In genomic region chr6:54070025-54070424, GRCh38 we compare ENCODE assay signal across 17 cellular contexts. TPM values are rescaled to one million over a fixed set of nuclear protein-coding genes. Genes with fewer than 3 reads are reported as not detected.
DNase-seq lines count a peak whose midpoint lies in the region; ATAC-seq and TF ChIP-seq lines count a peak whose summit lies in the region.
"Had no signal": no experiment of that assay in that cellular context is flagged by ENCODE, and none has a peak within 500 bp of the region (broad histone marks: within the 10 kb centered on the region; RNA-seq: fewer than 3 reads in every experiment).

No MANE protein-coding gene starts in this region.

- H3K4me1 Mint-ChIP-seq in Calu3 (ENCODE audit: low read depth, unreplicated experiment), result peaks cover 32% of the 10 kb centered on the region
- H3K4me1 Mint-ChIP-seq in stimulated activated memory B cell treated with anti-CD40 and anti-IgM and Interleukin-4, amounts not matched to agents 10 μg/mL and 1 μg/mL and 100 μg/mL, for 72 hours, result no peaks in the 10 kb centered on the region
- H3K4me1 Mint-ChIP-seq: activated CD4-positive, alpha-beta memory T cell treated with anti-CD3 and anti-CD28 coated beads, Interleukin-2, amount 10 ng/mL, durations not matched to agents 7 days and 5 days; central memory CD8-positive, alpha-beta T cell had no signal

- H3K9me3 ChIP-seq in Panc1 (ENCODE audit: control insufficient read depth, insufficient read depth, low read depth, low read length), result no peaks in the 10 kb centered on the region
- H3K9me3 ChIP-seq in gastroesophageal sphincter, result no peaks in the 10 kb centered on the region
- H3K9me3 ChIP-seq in gastrocnemius medialis, result no peaks in the 10 kb centered on the region
- H3K9me3 ChIP-seq: adrenal gland had no signal

- CTCF ChIA-PET in Calu3 (lab: Charles Lee) (no interaction called here), Panc1 (lab: Charles Lee) (no interaction called here)

- H3K4me3 Mint-ChIP-seq in Calu3 (ENCODE audit: low read depth, unreplicated experiment), result peak overlapping the region; percentile 70
- H3K4me3 Mint-ChIP-seq in stimulated activated memory B cell treated with anti-CD40 and anti-IgM and Interleukin-4, amounts not matched to agents 10 μg/mL and 1 μg/mL and 100 μg/mL, for 72 hours, result no peak overlapping the region
- H3K4me3 Mint-ChIP-seq: activated CD4-positive, alpha-beta memory T cell treated with anti-CD3 and anti-CD28 coated beads, Interleukin-2, amount 10 ng/mL, durations not matched to agents 7 days and 5 days; central memory CD8-positive, alpha-beta T cell had no signal

- TF ChIP-seq EP300 in gastroesophageal sphincter (IDR thresholded peaks at IDR 0.05), result no peak

- 31 to 39% methylated on average over 3 of the region's 3 CpGs for WGBS in gastroesophageal sphincter (ENCODE audit: low coverage in 1 of 2), 2 donors

- H3K4me3 ChIP-seq in Panc1 (ENCODE audit: low read depth in 2 of 2, low read length in 2 of 2) (peak overlapping the region; percentile 16 to 41; a peak in 3 of 4 replicates), gastroesophageal sphincter (peak overlapping the region; percentile 10 to 19), gastrocnemius medialis (peak overlapping the region in 3 of 4 donors; percentile 17 to 49 (median 22))

- TF ChIP-seq CTCF in Calu3 (IDR thresholded peaks at IDR 0.05; ENCODE audit: unreplicated experiment) (no peak), Panc1 (IDR thresholded peaks at IDR 0.05) (no peak), gastroesophageal sphincter (IDR thresholded peaks at IDR 0.05) (no peak), gastrocnemius medialis (IDR thresholded peaks at IDR 0.05 in 4 of 5, conservative IDR thresholded peaks at IDR 0.05 in 1 of 5) (no peak)

- H3K27me3 ChIP-seq in Panc1 (ENCODE audit: control insufficient read depth, insufficient read depth, low read length) (no peaks in the 10 kb centered on the region), gastroesophageal sphincter (no peaks in the 10 kb centered on the region), gastrocnemius medialis (no peaks in the 10 kb centered on the region)
- H3K27me3 ChIP-seq: adrenal gland had no signal

- BruUV-seq in Calu3 (replicated peaks; lab: Mats Ljungman, UMichigan) (no TSS peak), Panc1 (replicated peaks; lab: Mats Ljungman, UMichigan) (no TSS peak)

- H3K36me3 ChIP-seq in Panc1 (ENCODE audit: control insufficient read depth, insufficient read depth, low read length) (no peaks in the 10 kb centered on the region), gastroesophageal sphincter (no peaks in the 10 kb centered on the region), gastrocnemius medialis (no peaks in the 10 kb centered on the region)
- H3K36me3 ChIP-seq: adrenal gland had no signal

- POLR2A ChIA-PET in Panc1 (lab: Charles Lee), result no interaction called here

- H3K36me3 Mint-ChIP-seq in Calu3 (ENCODE audit: insufficient read depth, unreplicated experiment), result peaks cover 4% of the 10 kb centered on the region
- H3K36me3 Mint-ChIP-seq in stimulated activated memory B cell treated with anti-CD40 and anti-IgM and Interleukin-4, amounts not matched to agents 10 μg/mL and 1 μg/mL and 100 μg/mL, for 72 hours, result no peaks in the 10 kb centered on the region

- TF ChIP-seq POLR2A in gastroesophageal sphincter (IDR thresholded peaks at IDR 0.05), result no peak
- TF ChIP-seq POLR2A in gastrocnemius medialis (IDR thresholded peaks at IDR 0.05), result no peak

- ATAC-seq in Panc1, result no peak
- ATAC-seq in gastroesophageal sphincter, result no peak
- peak; percentile 33 to 44 for ATAC-seq in gastrocnemius medialis
- no peak for ATAC-seq in stimulated activated memory B cell treated with anti-CD40 and anti-IgM and Interleukin-4, amounts not matched to agents 10 μg/mL and 1 μg/mL and 100 μg/mL, for 72 hours
- no peak for ATAC-seq in GM21619 (IDR thresholded peaks at IDR 0.05; ENCODE audit: unreplicated experiment)
- ATAC-seq: stimulated activated naive CD8-positive, alpha-beta T cell treated with anti-CD3 and anti-CD28 coated beads, Interleukin-15, Interleukin-2, amounts not matched to agents 100 U/mL and 50 U/mL, for 24 hours had no signal

- in situ Hi-C loops in Panc1 (cut with HindIII; ENCODE audit: low pct_unique_long_range_greater_than_20kb, low sequenced_read_pairs), result no loop called here
- in situ Hi-C loops in gastrocnemius medialis (cut with MboI; ENCODE audit: low sequenced_read_pairs in 4 of 4), result no loop called here

- no peak for DNase-seq in Calu3
- no peak for DNase-seq in Panc1 (ENCODE audit: low read depth, low spot score)
- DNase-seq in gastrocnemius medialis, result no peak
- DNase-seq in stimulated activated CD4-positive, alpha-beta T cell treated with anti-CD3 and anti-CD28 coated beads, Interleukin-2, amount 100 ng/mL, for 24 hours, result no peak
- no peak for DNase-seq in NCI-H2227 treated with DMSO at 0.1 percent for 48 hours (lab: John Stamatoyannopoulos, UW)
- DNase-seq: activated CD4-positive, alpha-beta memory T cell treated with anti-CD3 and anti-CD28 coated beads, Interleukin-2, amount 10 ng/mL, durations not matched to agents 7 days and 5 days; adrenal gland; KBM-7; NCI-H1436 treated with DMSO at 0.1 percent for 48 hours; NCI-H345; SIG-M5; stimulated activated naive CD8-positive, alpha-beta T cell treated with anti-CD3 and anti-CD28 coated beads, Interleukin-15, Interleukin-2, amounts not matched to agents 100 U/mL and 50 U/mL, for 24 hours had no signal

- no peaks in the 10 kb centered on the region for H3K9me3 Mint-ChIP-seq in Calu3 (ENCODE audit: low read depth, unreplicated experiment)
- H3K9me3 Mint-ChIP-seq in stimulated activated memory B cell treated with anti-CD40 and anti-IgM and Interleukin-4, amounts not matched to agents 10 μg/mL and 1 μg/mL and 100 μg/mL, for 72 hours, result no peaks in the 10 kb centered on the region
- H3K9me3 Mint-ChIP-seq: activated CD4-positive, alpha-beta memory T cell treated with anti-CD3 and anti-CD28 coated beads, Interleukin-2, amount 10 ng/mL, durations not matched to agents 7 days and 5 days; central memory CD8-positive, alpha-beta T cell had no signal

- H3K27me3 Mint-ChIP-seq in Calu3 (ENCODE audit: unreplicated experiment), result no peaks in the 10 kb centered on the region
- no peaks in the 10 kb centered on the region for H3K27me3 Mint-ChIP-seq in stimulated activated memory B cell treated with anti-CD40 and anti-IgM and Interleukin-4, amounts not matched to agents 10 μg/mL and 1 μg/mL and 100 μg/mL, for 72 hours
- H3K27me3 Mint-ChIP-seq: activated CD4-positive, alpha-beta memory T cell treated with anti-CD3 and anti-CD28 coated beads, Interleukin-2, amount 10 ng/mL, durations not matched to agents 7 days and 5 days; central memory CD8-positive, alpha-beta T cell had no signal

- intact Hi-C loops in Calu3 (cut with micrococcal nuclease; ENCODE audit: unreplicated experiment), result no loop called here
- intact Hi-C loops in Panc1 (cut with micrococcal nuclease; ENCODE audit: unreplicated experiment), result no loop called here
- intact Hi-C loops in gastrocnemius medialis (cut with DNase I; ENCODE audit: low total_unique reads), result loop anchor here (1.0 kb wide), 1 partner anchor 9 kb away; no protein-coding TSS in a partner anchor

- H3K27ac ChIP-seq in Panc1 (ENCODE audit: low read length) (no peak overlapping the region), gastroesophageal sphincter (no peak overlapping the region), gastrocnemius medialis (peak overlapping the region; percentile 27 to 91 (median 81))
- H3K27ac ChIP-seq: parathyroid adenoma had no signal

- peak overlapping the region; percentile 79 for H3K27ac Mint-ChIP-seq in Calu3 (ENCODE audit: unreplicated experiment)
- no peak overlapping the region for H3K27ac Mint-ChIP-seq in stimulated activated memory B cell treated with anti-CD40 and anti-IgM and Interleukin-4, amounts not matched to agents 10 μg/mL and 1 μg/mL and 100 μg/mL, for 72 hours
- H3K27ac Mint-ChIP-seq: activated CD4-positive, alpha-beta memory T cell treated with anti-CD3 and anti-CD28 coated beads, Interleukin-2, amount 10 ng/mL, durations not matched to agents 7 days and 5 days had no signal

- H3K4me1 ChIP-seq in Panc1 (ENCODE audit: control insufficient read depth, insufficient read depth, low read length), result no peaks in the 10 kb centered on the region
- peaks cover 0 to 6% (median 0%) of the 10 kb centered on the region in 3 donors for H3K4me1 ChIP-seq in gastroesophageal sphincter
- H3K4me1 ChIP-seq in gastrocnemius medialis, result peaks cover 46 to 53% of the 10 kb centered on the region in 2 donors
- H3K4me1 ChIP-seq: adrenal gland, parathyroid adenoma had no signal

RNA-seq across cellular contexts. Expression of gene MLIP, which starts 41.2 kb away (rescaled TPM):
- 0.81 and 1.4 TPM in 2 replicates for total RNA-seq in Calu3 (2022)
- not detected for total RNA-seq in Panc1 (2021; ENCODE audit: unreplicated experiment)
- polyA plus RNA-seq in Panc1 (2012; ENCODE audit: insufficient read length), result not detected
- total RNA-seq in gastroesophageal sphincter, result under 1 TPM in 2 of 4 donors, not detected in 2; 0.54 to 0.62 TPM
- total RNA-seq in gastrocnemius medialis, result 100 to 1,000 TPM; 130 to 200 (median 160) TPM
- total RNA-seq: activated CD4-positive, alpha-beta memory T cell treated with anti-CD3 and anti-CD28 coated beads, Interleukin-2, amount 10 ng/mL, durations not matched to agents 7 days and 5 days had no signal

Comparison
In these comparisons a context has a peak if more than half of its experiments do, and no peak if none do; other contexts are left out.
1. ATAC-seq: peak in gastrocnemius medialis (2 of 2); none in Panc1 (single experiment), gastroesophageal sphincter (single experiment), stimulated activated memory B cell treated with anti-CD40 and anti-IgM and Interleukin-4, amounts not matched to agents 10 μg/mL and 1 μg/mL and 100 μg/mL, for 72 hours (single experiment) and GM21619 (single experiment).
2. H3K27ac ChIP-seq: peak in gastrocnemius medialis (4 of 4); none in Panc1 (single experiment) and gastroesophageal sphincter (0 of 4).
3. RNA of gene MLIP, which starts 41.2 kb away (total RNA-seq): 130 to 200 TPM in gastrocnemius medialis; 0.81 to 1.4 TPM in Calu3, 0.54 to 0.62 TPM in gastroesophageal sphincter and not detected in Panc1 (single experiment); every median in the first group is over 10 times any median in the second.
4. Peak in every context shown above with its lines, with median percentiles within 50 percentile points of each other: H3K4me3 ChIP-seq.